ENCODE assay signal across 20 cellular contexts in the genomic region with DNA sequence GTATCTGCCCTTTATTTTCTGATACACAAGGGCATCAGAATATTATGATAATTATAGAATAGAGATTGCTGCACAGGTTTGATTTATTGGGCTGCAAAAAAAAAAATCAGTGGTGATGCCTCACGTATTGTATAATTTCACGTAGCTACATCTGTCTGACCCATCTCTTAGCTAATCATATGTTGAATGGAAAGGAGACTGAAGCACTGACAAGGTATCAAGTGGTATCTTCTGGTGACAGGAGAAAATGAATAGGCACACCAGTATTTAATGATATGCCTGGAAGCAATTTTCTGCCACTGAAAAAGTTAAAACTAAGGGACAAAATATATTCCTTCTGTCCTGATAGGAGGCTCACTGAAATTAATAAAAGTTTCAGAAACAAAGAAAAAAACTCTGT.
"Had no signal": no experiment of that assay in that cellular context is flagged by ENCODE, and none has a peak within 500 bp of the region (broad histone marks: within the 10 kb centered on the region; RNA-seq: fewer than 3 reads in every experiment).

No MANE protein-coding gene starts in this region.

- H3K36me3 Mint-ChIP-seq: IgD-negative memory B cell had no signal

- H3K4me1 Mint-ChIP-seq: IgD-negative memory B cell had no signal

- DNase-seq: Kasumi-1, MM.1S, NCI-H1092 treated with DMSO at 0.1 percent for 48 hours, NCI-H146, NCI-H1694 treated with DMSO at 0.1 percent for 48 hours, NCI-H1930, NCI-H2107, NCI-H2171 treated with DMSO at 0.1 percent for 48 hours, NCI-H226, NCI-H446, NCI-H510A, NCI-H524 treated with DMSO at 0.1 percent for 48 hours, NCI-H82, Right ventricle myocardium superior, RPMI8226, SIG-M5, SW 1271, T-helper 1 cell had no signal

- H3K27me3 Mint-ChIP-seq: IgD-negative memory B cell had no signal

- ATAC-seq: K562 had no signal

- H3K4me3 Mint-ChIP-seq: IgD-negative memory B cell had no signal
